In the genomic region with DNA sequence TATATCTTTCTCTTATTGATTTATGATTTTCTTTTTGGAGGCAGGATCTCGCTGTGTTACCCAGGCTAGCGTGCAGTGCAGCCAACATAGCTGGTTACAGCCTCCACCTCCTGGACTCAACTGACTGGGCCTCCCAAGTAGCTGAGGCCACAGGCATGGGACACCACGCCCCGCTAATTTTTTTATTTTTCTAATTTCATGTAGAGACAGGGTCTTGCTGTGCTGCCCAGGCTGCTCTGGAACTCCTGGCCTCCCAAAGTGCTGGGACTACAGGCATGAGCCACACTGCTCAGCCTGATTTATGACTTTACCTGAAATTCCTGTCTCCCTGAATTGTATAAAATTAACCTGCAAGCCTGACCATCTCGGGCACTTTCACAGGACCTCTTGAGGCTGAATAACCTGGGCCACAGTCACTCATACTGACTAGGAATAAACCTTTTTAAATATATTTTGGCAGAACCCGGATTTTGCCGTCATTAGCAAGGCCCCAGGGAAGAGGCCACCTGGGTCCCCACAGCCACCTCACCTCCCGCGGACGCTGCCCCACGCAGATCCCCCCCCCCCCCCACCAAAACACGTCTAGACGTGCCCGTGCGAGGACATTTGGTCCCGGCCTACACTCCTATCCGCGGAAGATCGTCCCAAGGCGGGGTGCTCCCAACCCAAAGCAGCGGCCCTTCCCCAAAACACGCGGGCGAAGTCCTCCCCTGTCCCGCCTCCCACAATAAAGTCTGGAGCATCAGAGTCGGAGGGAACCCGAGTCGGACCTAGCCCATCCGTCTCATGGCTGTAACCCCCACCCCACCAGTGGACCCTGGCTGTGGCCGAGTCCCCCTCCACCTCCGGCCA, we compare ENCODE assay signal across 7 cellular contexts. TPM values are rescaled to one million over a fixed set of nuclear protein-coding genes. Genes with fewer than 3 reads are reported as not detected.
DNase-seq lines count a peak whose midpoint lies in the region; ATAC-seq, FAIRE-seq and TF ChIP-seq lines count a peak whose summit lies in the region.

No MANE protein-coding gene starts in this region.

- peaks cover 8% of the 10 kb centered on the region; the same call in 1 of the 2 replicates for H3K79me2 ChIP-seq in MM.1S (ENCODE audit: low read length)

- peak; percentile 54 for FAIRE-seq in GM12891 (lab: Jason Lieb, UNC)

- peak overlapping the region; percentile 60; the same call in 1 of the 2 replicates for H3K27ac ChIP-seq in MM.1S (ENCODE audit: low read length)
- peak overlapping the region; percentile 85 for H3K27ac ChIP-seq in cingulate gyrus (ENCODE audit: low read depth, low read length)
- H3K27ac ChIP-seq in lung (ENCODE audit: low read depth in 1 of 2, low read length in 1 of 2): peak overlapping the region; percentile 87 to 88
- peak overlapping the region; percentile 92 for H3K27ac ChIP-seq in upper lobe of right lung

- ATAC-seq in lung (ENCODE audit: insufficient read depth, low FRiP score) (no peak), upper lobe of right lung (peak; percentile 3), HG02798 (IDR thresholded peaks at IDR 0.05; ENCODE audit: poor library complexity, unreplicated experiment) (no peak)

- TF ChIP-seq CTCF in MM.1S (IDR thresholded peaks at IDR 0.05; ENCODE audit: low read length) (no peak), lung (IDR thresholded peaks at IDR 0.05; ENCODE audit: control extremely low read depth, extremely low read depth) (no peak), upper lobe of right lung (IDR thresholded peaks at IDR 0.05) (no peak)

- no peaks in the 10 kb centered on the region for H3K9me3 ChIP-seq in MM.1S (replicated peaks; ENCODE audit: insufficient read depth, low read length)
- H3K9me3 ChIP-seq in lung (ENCODE audit: control insufficient read depth in 2 of 2, insufficient read depth in 1 of 2, low read length in 1 of 2): no peaks in the 10 kb centered on the region
- no peaks in the 10 kb centered on the region for H3K9me3 ChIP-seq in upper lobe of right lung

- 14 to 15% methylated on average over 29 to 31 of the region's 31 CpGs for WGBS in lung, 2 donors

- peak overlapping the region; percentile 84 for H3K9ac ChIP-seq in MM.1S (ENCODE audit: low read length)

- H2AFZ ChIP-seq in MM.1S (ENCODE audit: low read length): peak overlapping the region; percentile 95

- H3K27me3 ChIP-seq in MM.1S (replicated peaks; ENCODE audit: insufficient read depth, low read length) (no peaks in the 10 kb centered on the region), lung (ENCODE audit: control insufficient read depth, insufficient read depth) (no peaks in the 10 kb centered on the region), upper lobe of right lung (no peaks in the 10 kb centered on the region)

- H3K4me1 ChIP-seq in MM.1S (ENCODE audit: low read length) (no peaks in the 10 kb centered on the region), lung (ENCODE audit: control insufficient read depth in 2 of 2, insufficient read depth in 2 of 2, low read length in 2 of 2) (peaks cover 5 to 16% of the 10 kb centered on the region in 2 donors), upper lobe of right lung (peaks cover 6% of the 10 kb centered on the region)

- H3K4me3 ChIP-seq in MM.1S (ENCODE audit: low read length): peak overlapping the region; percentile 95
- H3K4me3 ChIP-seq in lung: peak overlapping the region; percentile 85
- peak overlapping the region; percentile 86 for H3K4me3 ChIP-seq in upper lobe of right lung

- no peaks in the 10 kb centered on the region for H4K20me1 ChIP-seq in MM.1S (ENCODE audit: insufficient read depth, low read length)

- intact Hi-C loops in upper lobe of right lung (cut with DNase I): no loop called here

- H3K36me3 ChIP-seq in MM.1S (replicated peaks; ENCODE audit: insufficient read depth, low read length) (no peaks in the 10 kb centered on the region), lung (ENCODE audit: control insufficient read depth in 2 of 2, insufficient read depth in 2 of 2, low read length in 2 of 2) (peaks cover 3 to 8% of the 10 kb centered on the region in 2 donors), upper lobe of right lung (peaks cover 7% of the 10 kb centered on the region)

- peak overlapping the region; percentile 74 for H3K4me2 ChIP-seq in MM.1S (ENCODE audit: low read depth, low read length)

- H3F3A ChIP-seq in MM.1S (ENCODE audit: insufficient read depth, low read length): no peaks in the 10 kb centered on the region

- no peaks in the 10 kb centered on the region for H3K9me2 ChIP-seq in MM.1S (replicated peaks; ENCODE audit: insufficient read depth, low read length)

- no peak for TF ChIP-seq POLR2A in GM12891 (IDR thresholded peaks at IDR 0.05; ENCODE audit: low read depth, low read length)

- DNase-seq in GM12891 (ENCODE audit: insufficient read length, low spot score) (no peak), MM.1S (no peak), lung (ENCODE audit: low spot score) (no peak), upper lobe of right lung (no peak), mesenteric fat pad (ENCODE audit: low spot score) (no peak)

TF ChIP-seq in GM12891, 5 proteins besides CTCF, POLR2A, EP300 and RAD21:
- TF ChIP-seq POU2F2 (IDR thresholded peaks at IDR 0.05; ENCODE audit: low read depth, low read length) (no peak), PAX5 (IDR thresholded peaks at IDR 0.05; ENCODE audit: insufficient read depth, low read length, severe bottlenecking) (no peak), TAF1 (IDR thresholded peaks at IDR 0.05; ENCODE audit: low read depth, low read length) (no peak), SPI1 (IDR thresholded peaks at IDR 0.05; ENCODE audit: low read depth, low read length) (no peak), POLR2AphosphoS5 (IDR thresholded peaks at IDR 0.05; ENCODE audit: low read depth, low read length) (no peak)

RNA-seq across cellular contexts. Expression of a gene that starts 0.9 kb away (rescaled TPM):
- 9.1 TPM for polyA plus RNA-seq in GM12891 (2012; ENCODE audit: low read depth, missing spikeins)
- total RNA-seq in lung: 10 to 100 TPM; 11.0 to 32.6 TPM
- polyA plus RNA-seq in lung: 1 to 10 TPM; 6.8 to 9.5 TPM
- total RNA-seq in upper lobe of right lung: 14.6 TPM
- 11.3 TPM for total RNA-seq in mesenteric fat pad
